8 cellular contexts compared by ENCODE assay signal in genomic region chr20:57582432-57583288, GRCh38. TPM values are rescaled to one million over a fixed set of nuclear protein-coding genes. Genes with fewer than 3 reads are reported as not detected.
DNase-seq lines count a peak whose midpoint lies in the region; ATAC-seq and TF ChIP-seq lines count a peak whose summit lies in the region.

No MANE protein-coding gene starts in this region.

- H4K20me1 ChIP-seq in PC-3 (ENCODE audit: low read length) = no peaks in the 10 kb centered on the region

- DNase-seq in GM06990 (ENCODE audit: extremely low read depth, insufficient read length) (no peak), PC-3 (peak; percentile 61), fibroblast of the aortic adventitia (ENCODE audit: low read depth) (peak; percentile 23), renal cortical epithelial cell (ENCODE audit: low read depth) (peak; percentile 82), DMS53 treated with DMSO at 0.1 percent for 48 hours (lab: John Stamatoyannopoulos, UW; ENCODE audit: unreplicated experiment) (no peak)
- DNase-seq in activated CD4-positive, CD25-positive, alpha-beta regulatory T cell (lab: John Stamatoyannopoulos, UW) = no peak
- no peak for DNase-seq in activated T-cell treated with anti-CD3 and anti-CD28 coated beads, Interleukin-2, amount 50 U/mL, for 4 hours

- H3K4me3 Mint-ChIP-seq in activated T-cell treated with anti-CD3 and anti-CD28 coated beads, Interleukin-2, amount 50 U/mL, for 4 hours = no peak overlapping the region

- H3K9me3 Mint-ChIP-seq in activated T-cell treated with anti-CD3 and anti-CD28 coated beads, Interleukin-2, amount 50 U/mL, for 4 hours = no peaks in the 10 kb centered on the region

- CTCF ChIA-PET in PC-3 (lab: Charles Lee) = no interaction called here

- H3K27ac ChIP-seq in PC-3 (ENCODE audit: low read length) = no peak overlapping the region

- H3K27me3 Mint-ChIP-seq in activated T-cell treated with anti-CD3 and anti-CD28 coated beads, Interleukin-2, amount 50 U/mL, for 4 hours (ENCODE audit: low read depth) = peaks cover 54% of the 10 kb centered on the region

- no peaks in the 10 kb centered on the region for H3K4me1 Mint-ChIP-seq in activated T-cell treated with anti-CD3 and anti-CD28 coated beads, Interleukin-2, amount 50 U/mL, for 4 hours (ENCODE audit: low read depth)

- H3K36me3 ChIP-seq in GM06990 (ENCODE audit: control insufficient read depth, insufficient read depth, low read length) = no peaks in the 10 kb centered on the region
- H3K36me3 ChIP-seq in PC-3 (ENCODE audit: low read depth, low read length) = no peaks in the 10 kb centered on the region

- H3K4me2 ChIP-seq in PC-3 (ENCODE audit: low read length) = peak overlapping the region; percentile 55

- no peaks in the 10 kb centered on the region for H3F3A ChIP-seq in PC-3 (ENCODE audit: low read length, unreplicated experiment)

- H3K9me2 ChIP-seq in PC-3 (replicated peaks; ENCODE audit: low read length) = no peaks in the 10 kb centered on the region

- peaks cover 10% of the 10 kb centered on the region for H3K4me1 ChIP-seq in PC-3 (ENCODE audit: insufficient read depth, low read length)

- BruUV-seq in PC-3 (replicated peaks; lab: Mats Ljungman, UMichigan) = no TSS peak

- intact Hi-C loops in PC-3 (cut with micrococcal nuclease) = no loop called here

- H3K9ac ChIP-seq in PC-3 (ENCODE audit: low read length) = no peak overlapping the region

- H3K9me3 ChIP-seq in PC-3 (ENCODE audit: low read length) = no peaks in the 10 kb centered on the region

- no peaks in the 10 kb centered on the region for H3K79me2 ChIP-seq in PC-3 (ENCODE audit: low read length)

- ATAC-seq in PC-3 = peak; percentile 74
- no peak for ATAC-seq in GM19035 (IDR thresholded peaks at IDR 0.05; ENCODE audit: unreplicated experiment)
- no peak for ATAC-seq in activated T-cell treated with anti-CD3 and anti-CD28 coated beads, Interleukin-2, amount 50 U/mL, for 4 hours

- TF ChIP-seq CTCF in GM06990 (IDR thresholded peaks at IDR 0.05; ENCODE audit: insufficient read depth, low read length, poor library complexity, severe bottlenecking) (peak; percentile 47), PC-3 (conservative IDR thresholded peaks at IDR 0.05; ENCODE audit: low read depth, low read length) (peak; percentile 80), fibroblast of the aortic adventitia (IDR thresholded peaks at IDR 0.05; ENCODE audit: insufficient read depth, low read length) (peak; percentile 10)

- POLR2A ChIA-PET in PC-3 (lab: Charles Lee; ENCODE audit: unreplicated experiment) = no interaction called here

- H2AFZ ChIP-seq in PC-3 (ENCODE audit: low read length) = no peak overlapping the region

- H3K27me3 ChIP-seq in GM06990 (replicated peaks; ENCODE audit: control insufficient read depth, insufficient read depth, low read length) (peaks cover 3% of the 10 kb centered on the region), PC-3 (ENCODE audit: low read length) (peaks cover 71% of the 10 kb centered on the region)

- H3K36me3 Mint-ChIP-seq in activated T-cell treated with anti-CD3 and anti-CD28 coated beads, Interleukin-2, amount 50 U/mL, for 4 hours (ENCODE audit: insufficient read depth) = no peaks in the 10 kb centered on the region

- H3K4me3 ChIP-seq in GM06990 (replicated peaks; ENCODE audit: low read depth, low read length) = no peak overlapping the region
- H3K4me3 ChIP-seq in PC-3 (ENCODE audit: low read length) = no peak overlapping the region
- H3K4me3 ChIP-seq in fibroblast of the aortic adventitia (ENCODE audit: low read depth, low read length) = no peak overlapping the region

RNA-seq across cellular contexts. Expression of gene PCK1, which starts 21.8 kb away (rescaled TPM):
- total RNA-seq in PC-3 (2014; rRNA removed) (not detected in 2 replicates), fibroblast of the aortic adventitia (ENCODE audit: low replicate concordance) (not detected in 2 replicates), renal cortical epithelial cell (0.15 TPM in 1 of 2 replicates, not detected in the other)
- under 1 TPM; 0.21 to 0.68 (median 0.22) TPM for total RNA-seq in activated T-cell treated with anti-CD3 and anti-CD28 coated beads, Interleukin-2, amount 50 U/mL, for 4 hours

RNA-seq across cellular contexts. Expression of gene ZBP1, which starts 37.6 kb away (rescaled TPM):
- total RNA-seq in PC-3 (2014; rRNA removed) (0.12 TPM in 1 of 2 replicates, not detected in the other), fibroblast of the aortic adventitia (ENCODE audit: low replicate concordance) (not detected in 2 replicates), renal cortical epithelial cell (0.35 TPM in 1 of 2 replicates, not detected in the other)
- under 1 TPM in 2 of 3 donors, not detected in 1; 0.13 to 0.27 TPM for total RNA-seq in activated T-cell treated with anti-CD3 and anti-CD28 coated beads, Interleukin-2, amount 50 U/mL, for 4 hours

RNA-seq across cellular contexts. Expression of gene CTCFL, which starts 57.7 kb away (rescaled TPM):
- total RNA-seq in PC-3 (2014; rRNA removed) = not detected in 2 replicates
- not detected in 2 replicates for total RNA-seq in fibroblast of the aortic adventitia (ENCODE audit: low replicate concordance)
- not detected in 2 replicates for total RNA-seq in renal cortical epithelial cell
- under 1 TPM; 0.11 to 0.27 (median 0.15) TPM for total RNA-seq in activated T-cell treated with anti-CD3 and anti-CD28 coated beads, Interleukin-2, amount 50 U/mL, for 4 hours

Comparison
In these comparisons a context has a peak if more than half of its experiments do, and no peak if none do; other contexts are left out.
1. DNase-seq: peak in PC-3 (single experiment), fibroblast of the aortic adventitia (single experiment) and renal cortical epithelial cell (single experiment); none in GM06990 (single experiment), activated CD4-positive, CD25-positive, alpha-beta regulatory T cell (0 of 4), DMS53 treated with DMSO at 0.1 percent for 48 hours (single experiment) and activated T-cell treated with anti-CD3 and anti-CD28 coated beads, Interleukin-2, amount 50 U/mL, for 4 hours (single experiment).
2. CTCF ChIP-seq: peak in every context shown above with its lines; median percentile 80 in PC-3; 47 in GM06990; 10 in fibroblast of the aortic adventitia.